ENCODE assay signal across 1 cellular context in the genomic region with DNA sequence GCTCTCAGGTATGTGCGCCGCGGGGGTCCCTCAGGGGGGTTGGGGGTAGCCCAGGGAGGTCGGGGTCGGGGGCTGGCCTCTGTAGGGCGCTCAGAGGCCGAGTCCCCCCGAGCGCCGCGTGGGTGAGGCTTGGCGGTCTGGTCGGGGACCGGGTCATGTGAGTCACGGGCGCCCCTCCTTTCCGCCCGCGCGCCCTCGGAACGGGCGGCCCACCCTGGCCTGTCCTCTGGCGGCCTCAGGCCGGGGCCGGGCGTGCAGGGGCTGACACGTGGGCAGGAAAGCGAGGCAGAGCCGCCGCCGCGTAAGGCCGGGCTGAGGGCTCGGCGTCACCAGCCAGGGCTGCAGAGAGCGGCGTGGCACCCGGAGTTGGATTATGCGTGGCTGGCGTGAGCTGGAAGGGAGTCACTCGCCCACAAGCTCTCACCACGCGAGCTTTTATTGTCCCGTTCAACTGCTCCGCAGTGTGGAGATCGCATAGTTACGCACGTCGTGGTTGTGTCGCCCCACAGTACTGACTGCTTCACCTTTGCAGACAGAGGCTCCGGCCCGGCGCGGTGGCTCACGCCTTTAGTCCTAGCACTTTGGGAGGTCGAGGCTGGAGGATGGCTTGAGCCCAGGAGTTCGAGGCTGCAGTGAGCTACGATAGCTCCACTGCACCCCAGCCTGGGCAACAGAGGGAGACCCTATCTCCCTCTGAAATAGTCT.
TF ChIP-seq lines count a peak whose summit lies in the region.

No MANE protein-coding gene starts in this region.

TF ChIP-seq in HepG2, 621 proteins besides CTCF, POLR2A, EP300 and RAD21 (continued from another document and continues in another):
- TF ChIP-seq, protein P1, sequence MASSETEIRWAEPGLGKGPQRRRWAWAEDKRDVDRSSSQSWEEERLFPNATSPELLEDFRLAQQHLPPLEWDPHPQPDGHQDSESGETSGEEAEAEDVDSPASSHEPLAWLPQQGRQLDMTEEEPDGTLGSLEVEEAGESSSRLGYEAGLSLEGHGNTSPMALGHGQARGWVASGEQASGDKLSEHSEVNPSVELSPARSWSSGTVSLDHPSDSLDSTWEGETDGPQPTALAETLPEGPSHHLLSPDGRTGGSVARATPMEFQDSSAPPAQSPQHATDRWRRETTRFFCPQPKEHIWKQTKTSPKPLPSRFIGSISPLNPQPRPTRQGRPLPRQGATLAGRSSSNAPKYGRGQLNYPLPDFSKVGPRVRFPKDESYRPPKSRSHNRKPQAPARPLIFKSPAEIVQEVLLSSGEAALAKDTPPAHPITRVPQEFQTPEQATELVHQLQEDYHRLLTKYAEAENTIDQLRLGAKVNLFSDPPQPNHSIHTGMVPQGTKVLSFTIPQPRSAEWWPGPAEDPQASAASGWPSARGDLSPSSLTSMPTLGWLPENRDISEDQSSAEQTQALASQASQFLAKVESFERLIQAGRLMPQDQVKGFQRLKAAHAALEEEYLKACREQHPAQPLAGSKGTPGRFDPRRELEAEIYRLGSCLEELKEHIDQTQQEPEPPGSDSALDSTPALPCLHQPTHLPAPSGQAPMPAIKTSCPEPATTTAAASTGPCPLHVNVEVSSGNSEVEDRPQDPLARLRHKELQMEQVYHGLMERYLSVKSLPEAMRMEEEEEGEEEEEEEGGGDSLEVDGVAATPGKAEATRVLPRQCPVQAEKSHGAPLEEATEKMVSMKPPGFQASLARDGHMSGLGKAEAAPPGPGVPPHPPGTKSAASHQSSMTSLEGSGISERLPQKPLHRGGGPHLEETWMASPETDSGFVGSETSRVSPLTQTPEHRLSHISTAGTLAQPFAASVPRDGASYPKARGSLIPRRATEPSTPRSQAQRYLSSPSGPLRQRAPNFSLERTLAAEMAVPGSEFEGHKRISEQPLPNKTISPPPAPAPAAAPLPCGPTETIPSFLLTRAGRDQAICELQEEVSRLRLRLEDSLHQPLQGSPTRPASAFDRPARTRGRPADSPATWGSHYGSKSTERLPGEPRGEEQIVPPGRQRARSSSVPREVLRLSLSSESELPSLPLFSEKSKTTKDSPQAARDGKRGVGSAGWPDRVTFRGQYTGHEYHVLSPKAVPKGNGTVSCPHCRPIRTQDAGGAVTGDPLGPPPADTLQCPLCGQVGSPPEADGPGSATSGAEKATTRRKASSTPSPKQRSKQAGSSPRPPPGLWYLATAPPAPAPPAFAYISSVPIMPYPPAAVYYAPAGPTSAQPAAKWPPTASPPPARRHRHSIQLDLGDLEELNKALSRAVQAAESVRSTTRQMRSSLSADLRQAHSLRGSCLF (CRISPR knock-in tag; IDR thresholded peaks at IDR 0.05; ENCODE audit: borderline replicate concordance) = no peak
- TF ChIP-seq ZSCAN29 (CRISPR knock-in tag; conservative IDR thresholded peaks at IDR 0.05) (no peak), SUZ12 (IDR thresholded peaks at IDR 0.05; ENCODE audit: low read depth, low read length) (no peak), ZNF839 (CRISPR knock-in tag; IDR thresholded peaks at IDR 0.05; ENCODE audit: borderline replicate concordance) (0 out of 2 replicates have a peak, but pooled peaks have one; percentile 48), ZSCAN9 (CRISPR knock-in tag; IDR thresholded peaks at IDR 0.05; ENCODE audit: borderline replicate concordance) (peak; percentile 82), ATM (IDR thresholded peaks at IDR 0.05; ENCODE audit: borderline replicate concordance) (no peak), MIER2 (CRISPR knock-in tag; IDR thresholded peaks at IDR 0.05) (0 out of 2 replicates have a peak, but pooled peaks have one; percentile 27), ARNTL (CRISPR knock-in tag; IDR thresholded peaks at IDR 0.05) (peak; percentile 65), STAG1 (CRISPR knock-in tag; IDR thresholded peaks at IDR 0.05) (no peak; the same call in none of the 2 replicates), NCOA1 (CRISPR knock-in tag; IDR thresholded peaks at IDR 0.05) (no peak), AGO1 (IDR thresholded peaks at IDR 0.05; ENCODE audit: low read depth, low read length, poor library complexity, severe bottlenecking) (no peak), ZEB1 (IDR thresholded peaks at IDR 0.05; ENCODE audit: insufficient replicate concordance, low read depth) (no peak), PTBP1 (IDR thresholded peaks at IDR 0.05; ENCODE audit: low read depth, low read length, poor library complexity, severe bottlenecking) (no peak), RARG (CRISPR knock-in tag; IDR thresholded peaks at IDR 0.05; ENCODE audit: low read depth) (no peak)
- TF ChIP-seq, protein P2, sequence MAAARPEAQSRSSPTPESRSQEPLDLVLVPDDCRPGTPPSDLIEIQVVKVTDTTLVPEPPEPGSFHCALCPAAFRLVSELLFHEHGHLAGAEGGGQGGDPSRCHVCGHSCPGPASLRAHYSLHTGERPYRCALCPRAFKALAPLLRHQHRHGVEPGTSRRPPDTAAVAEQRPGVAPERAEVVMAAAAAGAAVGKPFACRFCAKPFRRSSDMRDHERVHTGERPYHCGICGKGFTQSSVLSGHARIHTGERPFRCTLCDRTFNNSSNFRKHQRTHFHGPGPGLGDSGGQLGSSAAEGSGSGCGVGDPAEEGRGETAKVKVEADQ (CRISPR knock-in tag; IDR thresholded peaks at IDR 0.05; ENCODE audit: borderline replicate concordance) = peak; percentile 31; the same call in 1 of the 2 replicates
- TF ChIP-seq, protein P3, sequence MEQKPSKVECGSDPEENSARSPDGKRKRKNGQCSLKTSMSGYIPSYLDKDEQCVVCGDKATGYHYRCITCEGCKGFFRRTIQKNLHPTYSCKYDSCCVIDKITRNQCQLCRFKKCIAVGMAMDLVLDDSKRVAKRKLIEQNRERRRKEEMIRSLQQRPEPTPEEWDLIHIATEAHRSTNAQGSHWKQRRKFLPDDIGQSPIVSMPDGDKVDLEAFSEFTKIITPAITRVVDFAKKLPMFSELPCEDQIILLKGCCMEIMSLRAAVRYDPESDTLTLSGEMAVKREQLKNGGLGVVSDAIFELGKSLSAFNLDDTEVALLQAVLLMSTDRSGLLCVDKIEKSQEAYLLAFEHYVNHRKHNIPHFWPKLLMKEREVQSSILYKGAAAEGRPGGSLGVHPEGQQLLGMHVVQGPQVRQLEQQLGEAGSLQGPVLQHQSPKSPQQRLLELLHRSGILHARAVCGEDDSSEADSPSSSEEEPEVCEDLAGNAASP (CRISPR knock-in tag; IDR thresholded peaks at IDR 0.05; ENCODE audit: borderline replicate concordance) = peak; percentile 84
- TF ChIP-seq, protein P4, sequence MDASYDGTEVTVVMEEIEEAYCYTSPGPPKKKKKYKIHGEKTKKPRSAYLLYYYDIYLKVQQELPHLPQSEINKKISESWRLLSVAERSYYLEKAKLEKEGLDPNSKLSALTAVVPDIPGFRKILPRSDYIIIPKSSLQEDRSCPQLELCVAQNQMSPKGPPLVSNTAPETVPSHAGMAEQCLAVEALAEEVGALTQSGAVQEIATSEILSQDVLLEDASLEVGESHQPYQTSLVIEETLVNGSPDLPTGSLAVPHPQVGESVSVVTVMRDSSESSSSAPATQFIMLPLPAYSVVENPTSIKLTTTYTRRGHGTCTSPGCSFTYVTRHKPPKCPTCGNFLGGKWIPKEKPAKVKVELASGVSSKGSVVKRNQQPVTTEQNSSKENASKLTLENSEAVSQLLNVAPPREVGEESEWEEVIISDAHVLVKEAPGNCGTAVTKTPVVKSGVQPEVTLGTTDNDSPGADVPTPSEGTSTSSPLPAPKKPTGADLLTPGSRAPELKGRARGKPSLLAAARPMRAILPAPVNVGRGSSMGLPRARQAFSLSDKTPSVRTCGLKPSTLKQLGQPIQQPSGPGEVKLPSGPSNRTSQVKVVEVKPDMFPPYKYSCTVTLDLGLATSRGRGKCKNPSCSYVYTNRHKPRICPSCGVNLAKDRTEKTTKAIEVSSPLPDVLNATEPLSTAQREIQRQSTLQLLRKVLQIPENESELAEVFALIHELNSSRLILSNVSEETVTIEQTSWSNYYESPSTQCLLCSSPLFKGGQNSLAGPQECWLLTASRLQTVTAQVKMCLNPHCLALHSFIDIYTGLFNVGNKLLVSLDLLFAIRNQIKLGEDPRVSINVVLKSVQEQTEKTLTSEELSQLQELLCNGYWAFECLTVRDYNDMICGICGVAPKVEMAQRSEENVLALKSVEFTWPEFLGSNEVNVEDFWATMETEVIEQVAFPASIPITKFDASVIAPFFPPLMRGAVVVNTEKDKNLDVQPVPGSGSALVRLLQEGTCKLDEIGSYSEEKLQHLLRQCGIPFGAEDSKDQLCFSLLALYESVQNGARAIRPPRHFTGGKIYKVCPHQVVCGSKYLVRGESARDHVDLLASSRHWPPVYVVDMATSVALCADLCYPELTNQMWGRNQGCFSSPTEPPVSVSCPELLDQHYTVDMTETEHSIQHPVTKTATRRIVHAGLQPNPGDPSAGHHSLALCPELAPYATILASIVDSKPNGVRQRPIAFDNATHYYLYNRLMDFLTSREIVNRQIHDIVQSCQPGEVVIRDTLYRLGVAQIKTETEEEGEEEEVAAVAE (CRISPR knock-in tag; IDR thresholded peaks at IDR 0.05; ENCODE audit: borderline replicate concordance) = no peak; the same call in 1 of the 2 replicates
- TF ChIP-seq, protein P5, sequence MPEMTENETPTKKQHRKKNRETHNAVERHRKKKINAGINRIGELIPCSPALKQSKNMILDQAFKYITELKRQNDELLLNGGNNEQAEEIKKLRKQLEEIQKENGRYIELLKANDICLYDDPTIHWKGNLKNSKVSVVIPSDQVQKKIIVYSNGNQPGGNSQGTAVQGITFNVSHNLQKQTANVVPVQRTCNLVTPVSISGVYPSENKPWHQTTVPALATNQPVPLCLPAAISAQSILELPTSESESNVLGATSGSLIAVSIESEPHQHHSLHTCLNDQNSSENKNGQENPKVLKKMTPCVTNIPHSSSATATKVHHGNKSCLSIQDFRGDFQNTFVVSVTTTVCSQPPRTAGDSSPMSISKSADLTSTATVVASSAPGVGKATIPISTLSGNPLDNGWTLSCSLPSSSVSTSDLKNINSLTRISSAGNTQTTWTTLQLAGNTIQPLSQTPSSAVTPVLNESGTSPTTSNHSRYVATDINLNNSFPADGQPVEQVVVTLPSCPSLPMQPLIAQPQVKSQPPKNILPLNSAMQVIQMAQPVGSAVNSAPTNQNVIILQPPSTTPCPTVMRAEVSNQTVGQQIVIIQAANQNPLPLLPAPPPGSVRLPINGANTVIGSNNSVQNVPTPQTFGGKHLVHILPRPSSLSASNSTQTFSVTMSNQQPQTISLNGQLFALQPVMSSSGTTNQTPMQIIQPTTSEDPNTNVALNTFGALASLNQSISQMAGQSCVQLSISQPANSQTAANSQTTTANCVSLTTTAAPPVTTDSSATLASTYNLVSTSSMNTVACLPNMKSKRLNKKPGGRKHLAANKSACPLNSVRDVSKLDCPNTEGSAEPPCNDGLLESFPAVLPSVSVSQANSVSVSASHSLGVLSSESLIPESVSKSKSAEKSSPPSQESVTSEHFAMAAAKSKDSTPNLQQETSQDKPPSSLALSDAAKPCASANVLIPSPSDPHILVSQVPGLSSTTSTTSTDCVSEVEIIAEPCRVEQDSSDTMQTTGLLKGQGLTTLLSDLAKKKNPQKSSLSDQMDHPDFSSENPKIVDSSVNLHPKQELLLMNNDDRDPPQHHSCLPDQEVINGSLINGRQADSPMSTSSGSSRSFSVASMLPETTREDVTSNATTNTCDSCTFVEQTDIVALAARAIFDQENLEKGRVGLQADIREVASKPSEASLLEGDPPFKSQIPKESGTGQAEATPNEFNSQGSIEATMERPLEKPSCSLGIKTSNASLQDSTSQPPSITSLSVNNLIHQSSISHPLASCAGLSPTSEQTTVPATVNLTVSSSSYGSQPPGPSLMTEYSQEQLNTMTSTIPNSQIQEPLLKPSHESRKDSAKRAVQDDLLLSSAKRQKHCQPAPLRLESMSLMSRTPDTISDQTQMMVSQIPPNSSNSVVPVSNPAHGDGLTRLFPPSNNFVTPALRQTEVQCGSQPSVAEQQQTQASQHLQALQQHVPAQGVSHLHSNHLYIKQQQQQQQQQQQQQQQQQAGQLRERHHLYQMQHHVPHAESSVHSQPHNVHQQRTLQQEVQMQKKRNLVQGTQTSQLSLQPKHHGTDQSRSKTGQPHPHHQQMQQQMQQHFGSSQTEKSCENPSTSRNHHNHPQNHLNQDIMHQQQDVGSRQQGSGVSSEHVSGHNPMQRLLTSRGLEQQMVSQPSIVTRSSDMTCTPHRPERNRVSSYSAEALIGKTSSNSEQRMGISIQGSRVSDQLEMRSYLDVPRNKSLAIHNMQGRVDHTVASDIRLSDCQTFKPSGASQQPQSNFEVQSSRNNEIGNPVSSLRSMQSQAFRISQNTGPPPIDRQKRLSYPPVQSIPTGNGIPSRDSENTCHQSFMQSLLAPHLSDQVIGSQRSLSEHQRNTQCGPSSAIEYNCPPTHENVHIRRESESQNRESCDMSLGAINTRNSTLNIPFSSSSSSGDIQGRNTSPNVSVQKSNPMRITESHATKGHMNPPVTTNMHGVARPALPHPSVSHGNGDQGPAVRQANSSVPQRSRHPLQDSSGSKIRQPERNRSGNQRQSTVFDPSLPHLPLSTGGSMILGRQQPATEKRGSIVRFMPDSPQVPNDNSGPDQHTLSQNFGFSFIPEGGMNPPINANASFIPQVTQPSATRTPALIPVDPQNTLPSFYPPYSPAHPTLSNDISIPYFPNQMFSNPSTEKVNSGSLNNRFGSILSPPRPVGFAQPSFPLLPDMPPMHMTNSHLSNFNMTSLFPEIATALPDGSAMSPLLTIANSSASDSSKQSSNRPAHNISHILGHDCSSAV (CRISPR knock-in tag; IDR thresholded peaks at IDR 0.05; ENCODE audit: borderline replicate concordance) = no peak
- TF ChIP-seq, protein P6, sequence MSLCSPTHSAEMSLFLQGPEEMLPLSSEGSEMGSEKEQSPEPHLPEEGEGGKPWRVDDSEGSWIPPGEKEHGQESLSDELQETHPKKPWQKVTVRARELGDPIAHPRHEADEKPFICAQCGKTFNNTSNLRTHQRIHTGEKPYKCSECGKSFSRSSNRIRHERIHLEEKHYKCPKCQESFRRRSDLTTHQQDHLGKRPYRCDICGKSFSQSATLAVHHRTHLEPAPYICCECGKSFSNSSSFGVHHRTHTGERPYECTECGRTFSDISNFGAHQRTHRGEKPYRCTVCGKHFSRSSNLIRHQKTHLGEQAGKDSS (CRISPR knock-in tag; IDR thresholded peaks at IDR 0.05; ENCODE audit: borderline replicate concordance, low read depth) = peak; percentile 81; the same call in 1 of the 2 replicates
- TF ChIP-seq, protein P7, sequence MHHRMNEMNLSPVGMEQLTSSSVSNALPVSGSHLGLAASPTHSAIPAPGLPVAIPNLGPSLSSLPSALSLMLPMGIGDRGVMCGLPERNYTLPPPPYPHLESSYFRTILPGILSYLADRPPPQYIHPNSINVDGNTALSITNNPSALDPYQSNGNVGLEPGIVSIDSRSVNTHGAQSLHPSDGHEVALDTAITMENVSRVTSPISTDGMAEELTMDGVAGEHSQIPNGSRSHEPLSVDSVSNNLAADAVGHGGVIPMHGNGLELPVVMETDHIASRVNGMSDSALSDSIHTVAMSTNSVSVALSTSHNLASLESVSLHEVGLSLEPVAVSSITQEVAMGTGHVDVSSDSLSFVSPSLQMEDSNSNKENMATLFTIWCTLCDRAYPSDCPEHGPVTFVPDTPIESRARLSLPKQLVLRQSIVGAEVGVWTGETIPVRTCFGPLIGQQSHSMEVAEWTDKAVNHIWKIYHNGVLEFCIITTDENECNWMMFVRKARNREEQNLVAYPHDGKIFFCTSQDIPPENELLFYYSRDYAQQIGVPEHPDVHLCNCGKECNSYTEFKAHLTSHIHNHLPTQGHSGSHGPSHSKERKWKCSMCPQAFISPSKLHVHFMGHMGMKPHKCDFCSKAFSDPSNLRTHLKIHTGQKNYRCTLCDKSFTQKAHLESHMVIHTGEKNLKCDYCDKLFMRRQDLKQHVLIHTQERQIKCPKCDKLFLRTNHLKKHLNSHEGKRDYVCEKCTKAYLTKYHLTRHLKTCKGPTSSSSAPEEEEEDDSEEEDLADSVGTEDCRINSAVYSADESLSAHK (CRISPR knock-in tag; IDR thresholded peaks at IDR 0.05; ENCODE audit: borderline replicate concordance) = peak; percentile 90; the same call in 1 of the 2 replicates
- TF ChIP-seq, protein P8, sequence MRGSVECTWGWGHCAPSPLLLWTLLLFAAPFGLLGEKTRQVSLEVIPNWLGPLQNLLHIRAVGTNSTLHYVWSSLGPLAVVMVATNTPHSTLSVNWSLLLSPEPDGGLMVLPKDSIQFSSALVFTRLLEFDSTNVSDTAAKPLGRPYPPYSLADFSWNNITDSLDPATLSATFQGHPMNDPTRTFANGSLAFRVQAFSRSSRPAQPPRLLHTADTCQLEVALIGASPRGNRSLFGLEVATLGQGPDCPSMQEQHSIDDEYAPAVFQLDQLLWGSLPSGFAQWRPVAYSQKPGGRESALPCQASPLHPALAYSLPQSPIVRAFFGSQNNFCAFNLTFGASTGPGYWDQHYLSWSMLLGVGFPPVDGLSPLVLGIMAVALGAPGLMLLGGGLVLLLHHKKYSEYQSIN (CRISPR knock-in tag; IDR thresholded peaks at IDR 0.05; ENCODE audit: borderline replicate concordance) = no peak
